Comparison of ENCODE assay signal across 2 cellular contexts in the genomic region with DNA sequence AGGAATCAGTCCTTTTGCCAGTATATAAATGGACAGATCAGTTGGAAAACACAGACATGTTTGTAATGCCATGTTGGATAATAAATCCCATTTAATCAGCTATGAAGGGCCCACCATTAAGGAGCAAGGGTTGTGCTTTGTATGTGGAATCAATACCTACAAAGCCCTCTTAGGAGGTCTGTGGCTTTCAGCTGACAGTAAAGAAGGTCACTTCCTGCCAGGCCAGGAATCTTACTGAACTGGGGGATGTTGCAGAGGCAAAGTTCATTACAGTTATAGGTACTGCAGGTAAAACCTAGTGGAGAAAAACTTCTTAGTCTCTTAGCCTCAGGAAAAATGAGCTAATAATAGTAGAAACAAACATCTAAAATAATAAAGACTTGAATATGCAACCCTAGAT.
TF ChIP-seq lines count a peak whose summit lies in the region.

No MANE protein-coding gene starts in this region.

TF ChIP-seq in IMR-90, 13 proteins besides CTCF, POLR2A, EP300 and RAD21:
- TF ChIP-seq FOS (IDR thresholded peaks at IDR 0.05; ENCODE audit: low read depth, low read length), result no peak
- TF ChIP-seq USF2 (IDR thresholded peaks at IDR 0.05; ENCODE audit: low read depth, low read length), result no peak
- TF ChIP-seq SMC3 (IDR thresholded peaks at IDR 0.05; ENCODE audit: low read depth, low read length), result no peak
- TF ChIP-seq MXI1 (IDR thresholded peaks at IDR 0.05; ENCODE audit: borderline replicate concordance, low read depth, low read length), result no peak
- no peak for TF ChIP-seq CEBPB (IDR thresholded peaks at IDR 0.05; ENCODE audit: low read depth, low read length)
- no peak for TF ChIP-seq NFE2L2 (IDR thresholded peaks at IDR 0.05; ENCODE audit: low read depth, low read length)
- TF ChIP-seq, protein P1, sequence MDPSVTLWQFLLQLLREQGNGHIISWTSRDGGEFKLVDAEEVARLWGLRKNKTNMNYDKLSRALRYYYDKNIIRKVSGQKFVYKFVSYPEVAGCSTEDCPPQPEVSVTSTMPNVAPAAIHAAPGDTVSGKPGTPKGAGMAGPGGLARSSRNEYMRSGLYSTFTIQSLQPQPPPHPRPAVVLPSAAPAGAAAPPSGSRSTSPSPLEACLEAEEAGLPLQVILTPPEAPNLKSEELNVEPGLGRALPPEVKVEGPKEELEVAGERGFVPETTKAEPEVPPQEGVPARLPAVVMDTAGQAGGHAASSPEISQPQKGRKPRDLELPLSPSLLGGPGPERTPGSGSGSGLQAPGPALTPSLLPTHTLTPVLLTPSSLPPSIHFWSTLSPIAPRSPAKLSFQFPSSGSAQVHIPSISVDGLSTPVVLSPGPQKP (IDR thresholded peaks at IDR 0.05; ENCODE audit: borderline replicate concordance, low read depth, low read length), result no peak

TF ChIP-seq in GM12878, 131 proteins besides CTCF, POLR2A, EP300 and RAD21:
- TF ChIP-seq NBN (IDR thresholded peaks at IDR 0.05) (no peak), ZNF207 (IDR thresholded peaks at IDR 0.05; ENCODE audit: borderline replicate concordance) (no peak), ZNF217 (IDR thresholded peaks at IDR 0.05) (no peak)
- TF ChIP-seq, protein P2, sequence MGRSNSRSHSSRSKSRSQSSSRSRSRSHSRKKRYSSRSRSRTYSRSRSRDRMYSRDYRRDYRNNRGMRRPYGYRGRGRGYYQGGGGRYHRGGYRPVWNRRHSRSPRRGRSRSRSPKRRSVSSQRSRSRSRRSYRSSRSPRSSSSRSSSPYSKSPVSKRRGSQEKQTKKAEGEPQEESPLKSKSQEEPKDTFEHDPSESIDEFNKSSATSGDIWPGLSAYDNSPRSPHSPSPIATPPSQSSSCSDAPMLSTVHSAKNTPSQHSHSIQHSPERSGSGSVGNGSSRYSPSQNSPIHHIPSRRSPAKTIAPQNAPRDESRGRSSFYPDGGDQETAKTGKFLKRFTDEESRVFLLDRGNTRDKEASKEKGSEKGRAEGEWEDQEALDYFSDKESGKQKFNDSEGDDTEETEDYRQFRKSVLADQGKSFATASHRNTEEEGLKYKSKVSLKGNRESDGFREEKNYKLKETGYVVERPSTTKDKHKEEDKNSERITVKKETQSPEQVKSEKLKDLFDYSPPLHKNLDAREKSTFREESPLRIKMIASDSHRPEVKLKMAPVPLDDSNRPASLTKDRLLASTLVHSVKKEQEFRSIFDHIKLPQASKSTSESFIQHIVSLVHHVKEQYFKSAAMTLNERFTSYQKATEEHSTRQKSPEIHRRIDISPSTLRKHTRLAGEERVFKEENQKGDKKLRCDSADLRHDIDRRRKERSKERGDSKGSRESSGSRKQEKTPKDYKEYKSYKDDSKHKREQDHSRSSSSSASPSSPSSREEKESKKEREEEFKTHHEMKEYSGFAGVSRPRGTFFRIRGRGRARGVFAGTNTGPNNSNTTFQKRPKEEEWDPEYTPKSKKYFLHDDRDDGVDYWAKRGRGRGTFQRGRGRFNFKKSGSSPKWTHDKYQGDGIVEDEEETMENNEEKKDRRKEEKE (IDR thresholded peaks at IDR 0.05), result no peak
